In genomic region chr10:27373566-27374160, GRCh38 we compare ENCODE assay signal across 34 cellular contexts.
"Had no signal": no experiment of that assay in that cellular context is flagged by ENCODE, and none has a peak within 500 bp of the region (broad histone marks: within the 10 kb centered on the region; RNA-seq: fewer than 3 reads in every experiment).

No MANE protein-coding gene starts in this region.

- H3K4me1 Mint-ChIP-seq: activated CD4-positive, alpha-beta memory T cell treated with anti-CD3 and anti-CD28 coated beads, Interleukin-2, amount 10 ng/mL, durations not matched to agents 7 days and 5 days; activated CD8-positive, alpha-beta memory T cell treated with anti-CD3 and anti-CD28 coated beads, Interleukin-2, amount 10 ng/mL, durations not matched to agents 7 days and 5 days; activated naive CD4-positive, alpha-beta T cell treated with anti-CD3 and anti-CD28 coated beads, Interleukin-2, amount 10 ng/mL, durations not matched to agents 7 days and 5 days; activated naive CD8-positive, alpha-beta T cell treated with anti-CD3 and anti-CD28 coated beads, Interleukin-2, amount 50 U/mL, for 24 hours; brain; central memory CD8-positive, alpha-beta T cell had no signal

- H3K27ac Mint-ChIP-seq: activated CD4-positive, alpha-beta memory T cell treated with anti-CD3 and anti-CD28 coated beads, Interleukin-2, amount 10 ng/mL, durations not matched to agents 7 days and 5 days; activated CD8-positive, alpha-beta memory T cell treated with anti-CD3 and anti-CD28 coated beads, Interleukin-2, amount 10 ng/mL, durations not matched to agents 7 days and 5 days; activated naive CD4-positive, alpha-beta T cell treated with anti-CD3 and anti-CD28 coated beads, Interleukin-2, amount 10 ng/mL, durations not matched to agents 7 days and 5 days; activated naive CD8-positive, alpha-beta T cell; activated naive CD8-positive, alpha-beta T cell treated with anti-CD3 and anti-CD28 coated beads, Interleukin-2, amount 50 U/mL, for 24 hours; brain had no signal

- H3K4me3 Mint-ChIP-seq: activated CD4-positive, alpha-beta memory T cell treated with anti-CD3 and anti-CD28 coated beads, Interleukin-2, amount 10 ng/mL, durations not matched to agents 7 days and 5 days; activated CD8-positive, alpha-beta memory T cell treated with anti-CD3 and anti-CD28 coated beads, Interleukin-2, amount 10 ng/mL, durations not matched to agents 7 days and 5 days; activated naive CD4-positive, alpha-beta T cell treated with anti-CD3 and anti-CD28 coated beads, Interleukin-2, amount 10 ng/mL, durations not matched to agents 7 days and 5 days; activated naive CD8-positive, alpha-beta T cell; activated naive CD8-positive, alpha-beta T cell treated with anti-CD3 and anti-CD28 coated beads, Interleukin-2, amount 50 U/mL, for 24 hours; brain; central memory CD8-positive, alpha-beta T cell had no signal

- H3K27me3 Mint-ChIP-seq: activated naive CD8-positive, alpha-beta T cell had no signal

- H3K4me1 ChIP-seq: SJCRH30 had no signal

- H3K9me3 ChIP-seq: SJCRH30 had no signal

- H3K9me3 Mint-ChIP-seq: activated CD4-positive, alpha-beta memory T cell treated with anti-CD3 and anti-CD28 coated beads, Interleukin-2, amount 10 ng/mL, durations not matched to agents 7 days and 5 days; activated naive CD4-positive, alpha-beta T cell treated with anti-CD3 and anti-CD28 coated beads, Interleukin-2, amount 10 ng/mL, durations not matched to agents 7 days and 5 days; activated naive CD8-positive, alpha-beta T cell treated with anti-CD3 and anti-CD28 coated beads, Interleukin-2, amount 50 U/mL, for 24 hours; brain; central memory CD8-positive, alpha-beta T cell had no signal

- H3K36me3 ChIP-seq: cardiac muscle cell, SJCRH30, WERI-Rb-1 had no signal

- H3K27me3 ChIP-seq: cardiac muscle cell, SJCRH30 had no signal

- H3K4me3 ChIP-seq: cardiac muscle cell, SJCRH30, SK-N-MC had no signal

- H3K36me3 Mint-ChIP-seq: activated CD8-positive, alpha-beta memory T cell treated with anti-CD3 and anti-CD28 coated beads, Interleukin-2, amount 10 ng/mL, durations not matched to agents 7 days and 5 days; activated naive CD4-positive, alpha-beta T cell treated with anti-CD3 and anti-CD28 coated beads, Interleukin-2, amount 10 ng/mL, durations not matched to agents 7 days and 5 days; activated naive CD8-positive, alpha-beta T cell; brain had no signal

- ATAC-seq: activated CD8-positive, alpha-beta memory T cell treated with anti-CD3 and anti-CD28 coated beads, Interleukin-2, amount 10 ng/mL, durations not matched to agents 7 days and 5 days; activated naive CD8-positive, alpha-beta T cell treated with anti-CD3 and anti-CD28 coated beads, Interleukin-2, amount 50 U/mL, for 24 hours had no signal

- H3K27ac ChIP-seq: cardiac muscle cell, SJCRH30, SK-N-MC, WERI-Rb-1 had no signal

- DNase-seq: activated CD4-positive, alpha-beta memory T cell treated with anti-CD3 and anti-CD28 coated beads, Interleukin-2, amount 10 ng/mL, durations not matched to agents 7 days and 5 days; activated CD4-positive, alpha-beta T cell treated with anti-CD3 and anti-CD28 coated beads for 1 hour; activated CD4-positive, alpha-beta T cell treated with anti-CD3 and anti-CD28 coated beads for 48 hours; activated CD4-positive, CD25-positive, alpha-beta regulatory T cell; activated CD8-positive, alpha-beta memory T cell treated with anti-CD3 and anti-CD28 coated beads for 24 hours; activated CD8-positive, alpha-beta memory T cell treated with anti-CD3 and anti-CD28 coated beads, Interleukin-2, amount 10 ng/mL, durations not matched to agents 7 days and 5 days; activated CD8-positive, alpha-beta memory T cell treated with anti-CD3 and anti-CD28 coated beads, Interleukin-2, amount 50 U/mL, for 48 hours; activated effector memory CD4-positive, alpha-beta T cell treated with Interleukin-2 at 50 U/mL for 16 hours; activated naive CD4-positive, alpha-beta T cell treated with anti-CD3 and anti-CD28 coated beads, Interleukin-2, amount 10 ng/mL, durations not matched to agents 7 days and 5 days; activated naive CD8-positive, alpha-beta T cell treated with anti-CD3 and anti-CD28 coated beads, Interleukin-2, amount 50 U/mL, for 24 hours; activated T-cell treated with anti-CD3 and anti-CD28 coated beads, Interleukin-2, amount 50 U/mL, for 48 hours; anterior cingulate cortex; Kasumi-1; KG1; NCI-H1092 treated with DMSO at 0.1 percent for 48 hours; NCI-H1417; NCI-H146; NCI-H187; NCI-H2029 treated with DMSO at 0.1 percent for 48 hours; NCI-H2107; NCI-H2171; NCI-H510A; NCI-H526; NCI-H748 treated with DMSO at 0.1 percent for 48 hours; OCI-M1; SHP77; SJCRH30; T1000; WERI-Rb-1 had no signal
